In genomic region chr6:136822379-136823127, GRCh38 we compare ENCODE assay signal across 8 cellular contexts. TPM values are rescaled to one million over a fixed set of nuclear protein-coding genes. Genes with fewer than 3 reads are reported as not detected.
DNase-seq lines count a peak whose midpoint lies in the region; ATAC-seq and TF ChIP-seq lines count a peak whose summit lies in the region.

Gene PEX7, plus strand, starts transcription at chr6:136822592. Its CDS starts 74 bp downstream, at chr6:136822666.

- peak within 1 kb of the TSS; percentile 96 for H3K27ac Mint-ChIP-seq in activated T-helper 17 cell treated with anti-CD3 and anti-CD28 coated beads, Interleukin-2, amount 50 U/mL, for 72 hours
- H3K27ac Mint-ChIP-seq in naive thymus-derived CD4-positive, alpha-beta T cell, result peak within 1 kb of the TSS; percentile 91 to 99 (median 96)
- peak within 1 kb of the TSS; percentile 98 for H3K27ac Mint-ChIP-seq in stimulated activated memory B cell treated with anti-CD40 and anti-IgM and Interleukin-4, amounts not matched to agents 10 μg/mL and 1 μg/mL and 100 μg/mL, for 72 hours

- POLR2A ChIA-PET in naive thymus-derived CD4-positive, alpha-beta T cell (lab: Charles Lee), result interaction anchor here (1.1 to 2.2 kb wide), 6 partner anchors 12 to 533 kb away, joined by 3 to 15 read pairs (median 6); partner anchors contain the start of genes BCLAF1 and MAP3K5

- H3K36me3 ChIP-seq in GM23248 (ENCODE audit: low read depth), result no peaks in the 10 kb centered on the region
- H3K36me3 ChIP-seq in Karpas-422 (ENCODE audit: insufficient read depth, low read length), result peaks cover 9% of the 10 kb centered on the region; the same call in 1 of the 2 replicates
- H3K36me3 ChIP-seq in naive thymus-derived CD4-positive, alpha-beta T cell (ENCODE audit: control insufficient read depth in 2 of 3, insufficient read depth in 3 of 3, low read length in 3 of 3), result peaks cover 0 to 7% (median 0%) of the 10 kb centered on the region in 3 experiments

- no peaks in the 10 kb centered on the region for H3K9me2 ChIP-seq in GM23248 (ENCODE audit: insufficient read depth)
- H3K9me2 ChIP-seq in Karpas-422 (replicated peaks; ENCODE audit: insufficient read depth, low read length), result no peaks in the 10 kb centered on the region

- peak within 1 kb of the TSS; percentile 88 for H3K27ac ChIP-seq in GM23248
- H3K27ac ChIP-seq in Karpas-422 (ENCODE audit: low read length), result no peak within 1 kb of the TSS
- H3K27ac ChIP-seq in naive thymus-derived CD4-positive, alpha-beta T cell (ENCODE audit: low read depth, low read length), result peak within 1 kb of the TSS; percentile 91

- H2AFZ ChIP-seq in GM23248 (peak within 1 kb of the TSS; percentile 100), Karpas-422 (ENCODE audit: low read length) (peak within 1 kb of the TSS; percentile 92)

- DNase-seq in EL, result peak; percentile 93
- DNase-seq in GM23248, result peak; percentile 96
- DNase-seq in Karpas-422, result peak; percentile 96
- peak; percentile 93 for DNase-seq in RKO (ENCODE audit: low spot score)
- DNase-seq in fibroblast of mammary gland (ENCODE audit: low read depth), result peak; percentile 92
- peak; percentile 83 to 94 (median 92) for DNase-seq in naive thymus-derived CD4-positive, alpha-beta T cell

- TF ChIP-seq CTCF in fibroblast of mammary gland (conservative IDR thresholded peaks at IDR 0.05; ENCODE audit: control insufficient read depth, insufficient read depth, low read depth, low read length), result peak; percentile 60

- H3K4me2 ChIP-seq in GM23248 (ENCODE audit: unreplicated experiment) (peak within 1 kb of the TSS; percentile 86), Karpas-422 (ENCODE audit: low read depth, low read length, poor library complexity, severe bottlenecking) (peak within 1 kb of the TSS; percentile 92)

- 1% methylated on average over 39 to 76 of the region's 78 CpGs for WGBS in GM23248 (ENCODE audit: low coverage in 1 of 2, low lambda C conversion rate in 2 of 2, missing lambda C conversion rate in 2 of 2), 2 experiments

- no peaks in the 10 kb centered on the region for H3K9me3 Mint-ChIP-seq in activated T-helper 17 cell treated with anti-CD3 and anti-CD28 coated beads, Interleukin-2, amount 50 U/mL, for 72 hours
- no peaks in the 10 kb centered on the region for H3K9me3 Mint-ChIP-seq in naive thymus-derived CD4-positive, alpha-beta T cell
- no peaks in the 10 kb centered on the region for H3K9me3 Mint-ChIP-seq in stimulated activated memory B cell treated with anti-CD40 and anti-IgM and Interleukin-4, amounts not matched to agents 10 μg/mL and 1 μg/mL and 100 μg/mL, for 72 hours

- H3K27me3 ChIP-seq in GM23248 (replicated peaks; ENCODE audit: insufficient read depth) (no peaks in the 10 kb centered on the region), Karpas-422 (ENCODE audit: low read length) (no peaks in the 10 kb centered on the region)
- peaks cover 0 to 3% of the 10 kb centered on the region in 2 donors for H3K27me3 ChIP-seq in naive thymus-derived CD4-positive, alpha-beta T cell (ENCODE audit: control insufficient read depth in 2 of 2, insufficient read depth in 2 of 2, low read length in 2 of 2)

- peak within 1 kb of the TSS; percentile 92 for H3K4me3 Mint-ChIP-seq in activated T-helper 17 cell treated with anti-CD3 and anti-CD28 coated beads, Interleukin-2, amount 50 U/mL, for 72 hours
- H3K4me3 Mint-ChIP-seq in naive thymus-derived CD4-positive, alpha-beta T cell, result peak within 1 kb of the TSS; percentile 87 to 99 (median 94)
- H3K4me3 Mint-ChIP-seq in stimulated activated memory B cell treated with anti-CD40 and anti-IgM and Interleukin-4, amounts not matched to agents 10 μg/mL and 1 μg/mL and 100 μg/mL, for 72 hours, result peak within 1 kb of the TSS; percentile 94

- H3K27me3 Mint-ChIP-seq in activated T-helper 17 cell treated with anti-CD3 and anti-CD28 coated beads, Interleukin-2, amount 50 U/mL, for 72 hours, result no peaks in the 10 kb centered on the region
- H3K27me3 Mint-ChIP-seq in naive thymus-derived CD4-positive, alpha-beta T cell, result peaks cover 3 to 10% (median 8%) of the 10 kb centered on the region in 5 donors
- peaks cover 11% of the 10 kb centered on the region for H3K27me3 Mint-ChIP-seq in stimulated activated memory B cell treated with anti-CD40 and anti-IgM and Interleukin-4, amounts not matched to agents 10 μg/mL and 1 μg/mL and 100 μg/mL, for 72 hours

- intact Hi-C loops in naive thymus-derived CD4-positive, alpha-beta T cell (cut with micrococcal nuclease), result loop anchor here (1.0 to 10.0 kb wide), 12 partner anchors 29 to 1950 kb away; partner anchors contain the start of genes IFNGR1 (in 2 of the 2), CCDC28A (in 1 of the 2), HEBP2 (in 1 of the 2) and MTFR2 (in 1 of the 2)

- H3K4me1 ChIP-seq in GM23248 (ENCODE audit: insufficient read depth) (no peaks in the 10 kb centered on the region), Karpas-422 (ENCODE audit: low read length) (peaks cover 15% of the 10 kb centered on the region)
- peaks cover 6 to 13% of the 10 kb centered on the region in 2 donors for H3K4me1 ChIP-seq in naive thymus-derived CD4-positive, alpha-beta T cell (ENCODE audit: control insufficient read depth in 2 of 2, insufficient read depth in 2 of 2, low read length in 2 of 2)

- H3K4me3 ChIP-seq in GM23248, result peak within 1 kb of the TSS; percentile 93
- H3K4me3 ChIP-seq in Karpas-422 (ENCODE audit: low read length), result peak within 1 kb of the TSS; percentile 74
- H3K4me3 ChIP-seq in fibroblast of mammary gland (ENCODE audit: control insufficient read depth, low read depth, low read length), result peak within 1 kb of the TSS; percentile 42
- peak within 1 kb of the TSS; percentile 96 for H3K4me3 ChIP-seq in naive thymus-derived CD4-positive, alpha-beta T cell (ENCODE audit: low read length)

- no peaks in the 10 kb centered on the region for H3K9me3 ChIP-seq in GM23248 (ENCODE audit: low read depth)
- H3K9me3 ChIP-seq in Karpas-422 (ENCODE audit: low read length), result no peaks in the 10 kb centered on the region
- no peaks in the 10 kb centered on the region for H3K9me3 ChIP-seq in naive thymus-derived CD4-positive, alpha-beta T cell (ENCODE audit: control insufficient read depth in 2 of 3, low read length in 3 of 3)

- H3K36me3 Mint-ChIP-seq in activated T-helper 17 cell treated with anti-CD3 and anti-CD28 coated beads, Interleukin-2, amount 50 U/mL, for 72 hours (ENCODE audit: low read depth), result peaks cover 22% of the 10 kb centered on the region
- peaks cover 11 to 25% (median 18%) of the 10 kb centered on the region in 5 donors for H3K36me3 Mint-ChIP-seq in naive thymus-derived CD4-positive, alpha-beta T cell
- H3K36me3 Mint-ChIP-seq in stimulated activated memory B cell treated with anti-CD40 and anti-IgM and Interleukin-4, amounts not matched to agents 10 μg/mL and 1 μg/mL and 100 μg/mL, for 72 hours, result peaks cover 16% of the 10 kb centered on the region

- in situ Hi-C loops in GM23248 (cut with MboI), result no loop called here

- H3K9ac ChIP-seq in GM23248 (peak within 1 kb of the TSS; percentile 94), Karpas-422 (ENCODE audit: low read length) (peak within 1 kb of the TSS; percentile 75)

- no peaks in the 10 kb centered on the region for H4K20me1 ChIP-seq in GM23248 (ENCODE audit: insufficient read depth)
- no peaks in the 10 kb centered on the region for H4K20me1 ChIP-seq in Karpas-422 (ENCODE audit: insufficient read depth, low read depth, low read length)

- H3K4me1 Mint-ChIP-seq in activated T-helper 17 cell treated with anti-CD3 and anti-CD28 coated beads, Interleukin-2, amount 50 U/mL, for 72 hours, result peaks cover 5% of the 10 kb centered on the region
- peaks cover 13 to 50% (median 40%) of the 10 kb centered on the region in 7 donors for H3K4me1 Mint-ChIP-seq in naive thymus-derived CD4-positive, alpha-beta T cell
- peaks cover 29% of the 10 kb centered on the region for H3K4me1 Mint-ChIP-seq in stimulated activated memory B cell treated with anti-CD40 and anti-IgM and Interleukin-4, amounts not matched to agents 10 μg/mL and 1 μg/mL and 100 μg/mL, for 72 hours

- H3K79me2 ChIP-seq in GM23248 (ENCODE audit: insufficient read depth) (no peaks in the 10 kb centered on the region), Karpas-422 (ENCODE audit: low read length) (peaks cover 10% of the 10 kb centered on the region)

- H3F3A ChIP-seq in GM23248 (ENCODE audit: insufficient read depth), result no peaks in the 10 kb centered on the region

- CTCF ChIA-PET in naive thymus-derived CD4-positive, alpha-beta T cell (lab: Charles Lee), result interaction anchor here (0.7 to 1.5 kb wide), 3 partner anchors 30 to 178 kb away, joined by 3 to 12 read pairs (median 3); partner anchors contain the start of gene MAP3K5

- peak; percentile 96 for ATAC-seq in activated T-helper 17 cell treated with anti-CD3 and anti-CD28 coated beads, Interleukin-2, amount 50 U/mL, for 72 hours (replicated peaks)
- ATAC-seq in naive thymus-derived CD4-positive, alpha-beta T cell, result peak; percentile 95
- peak; percentile 98 for ATAC-seq in stimulated activated memory B cell treated with anti-CD40 and anti-IgM and Interleukin-4, amounts not matched to agents 10 μg/mL and 1 μg/mL and 100 μg/mL, for 72 hours

RNA-seq across cellular contexts. Expression of gene PEX7, which starts in this region (rescaled TPM):
- 6.2 and 11.0 TPM in 2 replicates for total RNA-seq in GM23248 (2014; rRNA removed; shearing (Covaris generic))
- polyA plus RNA-seq in GM23248 (2016; fragmentation: Nextera tagmentation; extraction: Ambion mirVana), result 9.4 and 10.7 TPM in 2 replicates
- 13.6 and 18.0 TPM in 2 replicates for total RNA-seq in Karpas-422 (2014; rRNA removed; shearing (Covaris generic); ENCODE audit: low replicate concordance)
- 1 to 10 TPM; 3.4 to 5.7 TPM for total RNA-seq in activated T-helper 17 cell treated with anti-CD3 and anti-CD28 coated beads, Interleukin-2, amount 50 U/mL, for 72 hours
- 1 to 10 TPM; 4.0 to 6.2 (median 5.4) TPM for total RNA-seq in naive thymus-derived CD4-positive, alpha-beta T cell
- 1 to 10 TPM; 6.1 to 6.6 TPM for polyA plus RNA-seq in naive thymus-derived CD4-positive, alpha-beta T cell

Comparison
In these comparisons a context has a peak if more than half of its experiments do, and no peak if none do; other contexts are left out.
1. H3K4me3 ChIP-seq: peak in every context shown above with its lines; median percentile 96 in naive thymus-derived CD4-positive, alpha-beta T cell; 93 in GM23248; 74 in Karpas-422; 42 in fibroblast of mammary gland.